Comparison of ENCODE assay signal across 8 cellular contexts in genomic region chr17:17859909-17860760, GRCh38. TPM values are rescaled to one million over a fixed set of nuclear protein-coding genes. Genes with fewer than 3 reads are reported as not detected.
A peak's percentile ranks its signal among the peaks of the same experiment; 100 is the strongest.
DNase-seq lines count a peak whose midpoint lies in the region; ATAC-seq and TF ChIP-seq lines count a peak whose summit lies in the region.

No MANE protein-coding gene starts in this region.

- peaks cover 0 to 9% (median 0%) of the 10 kb centered on the region in 3 donors for H3K36me3 ChIP-seq in Peyer's patch
- H3K36me3 ChIP-seq in upper lobe of right lung, result peaks cover 6% of the 10 kb centered on the region

- intact Hi-C loops in Calu3 (cut with micrococcal nuclease; ENCODE audit: unreplicated experiment), result loop anchor here (5.0 to 10.0 kb wide), 2 partner anchors 45 to 178 kb away; partner anchors contain the start of gene RAI1
- intact Hi-C loops in upper lobe of right lung (cut with DNase I), result loop anchor here (5.0 to 10.0 kb wide), 2 partner anchors 48 to 175 kb away; partner anchors contain the start of gene RAI1

- H3K9me3 ChIP-seq in Peyer's patch (no peaks in the 10 kb centered on the region), upper lobe of right lung (no peaks in the 10 kb centered on the region)

- ATAC-seq in upper lobe of right lung (peak; percentile 95), HG03025 (IDR thresholded peaks at IDR 0.05; ENCODE audit: low FRiP score, unreplicated experiment) (no peak)

- no peak overlapping the region for H3K27ac Mint-ChIP-seq in Calu3 (ENCODE audit: unreplicated experiment)
- H3K27ac Mint-ChIP-seq in HFFc6, result peak overlapping the region; percentile 3; the same call in 1 of the 2 replicates

- DNase-seq in Calu3 (peak; percentile 64), HFFc6 (peak; percentile 43), Peyer's patch (peak; percentile 65 to 86 (median 78)), foreskin fibroblast (peak in 1 of 2 donors; percentile 78), occipital lobe (lab: John Stamatoyannopoulos, UW) (peak; percentile 46), upper lobe of right lung (peak; percentile 86)
- peak; percentile 32 to 60 for DNase-seq in activated T-helper 1 cell treated with anti-CD3 and anti-CD28 coated beads, Interleukin-2, amount 50 U/mL, for 16 hours (ENCODE audit: low read depth in 1 of 2, low spot score in 1 of 2)

- BruUV-seq in Calu3 (replicated peaks; lab: Mats Ljungman, UMichigan), result no TSS peak

- no peaks in the 10 kb centered on the region for H3K27me3 ChIP-seq in Peyer's patch
- no peaks in the 10 kb centered on the region for H3K27me3 ChIP-seq in upper lobe of right lung

- H3K4me1 Mint-ChIP-seq in Calu3 (ENCODE audit: low read depth, unreplicated experiment) (peaks cover 9% of the 10 kb centered on the region), HFFc6 (ENCODE audit: low read depth) (no peaks in the 10 kb centered on the region)

- no peak for TF ChIP-seq POLR2A in Peyer's patch (IDR thresholded peaks at IDR 0.05)

- H3K4me3 Mint-ChIP-seq in Calu3 (ENCODE audit: low read depth, unreplicated experiment), result no peak overlapping the region
- no peak overlapping the region for H3K4me3 Mint-ChIP-seq in HFFc6

- CTCF ChIA-PET in Calu3 (lab: Charles Lee), result interaction anchor here (0.6 to 1.3 kb wide), 3 partner anchors 22 to 46 kb away, joined by 3 to 4 read pairs (median 3); no protein-coding TSS in a partner anchor

- H3K36me3 Mint-ChIP-seq in Calu3 (ENCODE audit: insufficient read depth, unreplicated experiment) (no peaks in the 10 kb centered on the region), HFFc6 (ENCODE audit: low read depth) (peaks cover 5% of the 10 kb centered on the region)

- H3K27me3 Mint-ChIP-seq in Calu3 (ENCODE audit: unreplicated experiment), result no peaks in the 10 kb centered on the region
- H3K27me3 Mint-ChIP-seq in HFFc6 (ENCODE audit: insufficient read depth), result peaks cover 2% of the 10 kb centered on the region; the same call in 1 of the 2 replicates

- peak; percentile 73 for TF ChIP-seq CTCF in Calu3 (IDR thresholded peaks at IDR 0.05; ENCODE audit: unreplicated experiment)
- peak; percentile 94 for TF ChIP-seq CTCF in HFFc6 (IDR thresholded peaks at IDR 0.05)
- TF ChIP-seq CTCF in Peyer's patch (IDR thresholded peaks at IDR 0.05), result peak; percentile 84 to 98 (median 95)
- TF ChIP-seq CTCF in foreskin fibroblast (IDR thresholded peaks at IDR 0.05; ENCODE audit: low read depth, low read length), result peak; percentile 93
- TF ChIP-seq CTCF in upper lobe of right lung (IDR thresholded peaks at IDR 0.05), result peak; percentile 96

- H3K27ac ChIP-seq in Peyer's patch (no peak overlapping the region), upper lobe of right lung (no peak overlapping the region)

- H3K9me3 Mint-ChIP-seq in Calu3 (ENCODE audit: low read depth, unreplicated experiment) (no peaks in the 10 kb centered on the region), HFFc6 (no peaks in the 10 kb centered on the region)

- H3K4me1 ChIP-seq in Peyer's patch (peaks cover 0 to 15% (median 1%) of the 10 kb centered on the region in 4 donors), upper lobe of right lung (peaks cover 5% of the 10 kb centered on the region)

- H3K4me3 ChIP-seq in Peyer's patch, result no peak overlapping the region
- H3K4me3 ChIP-seq in foreskin fibroblast (ENCODE audit: low read depth in 1 of 2, low read length in 2 of 2), result no peak overlapping the region
- no peak overlapping the region for H3K4me3 ChIP-seq in upper lobe of right lung

RNA-seq across cellular contexts. Expression of gene SREBF1, which starts 23.3 kb away (rescaled TPM):
- total RNA-seq in Calu3 (2022) (104 and 110 TPM in 2 replicates), Peyer's patch (100 to 1,000 TPM; 118 to 226 (median 185) TPM), occipital lobe (12.6 TPM), upper lobe of right lung (80.8 TPM)
- 10 to 100 TPM; 34.9 to 51.7 (median 40.5) TPM for total RNA-seq in HFFc6 (2021; fragmentation: NEBNext Ultra II Directional; extraction: Animal tissue kit (Norgen Biotek cat#: 25700))
